24 cellular contexts compared by ENCODE assay signal in the genomic region with DNA sequence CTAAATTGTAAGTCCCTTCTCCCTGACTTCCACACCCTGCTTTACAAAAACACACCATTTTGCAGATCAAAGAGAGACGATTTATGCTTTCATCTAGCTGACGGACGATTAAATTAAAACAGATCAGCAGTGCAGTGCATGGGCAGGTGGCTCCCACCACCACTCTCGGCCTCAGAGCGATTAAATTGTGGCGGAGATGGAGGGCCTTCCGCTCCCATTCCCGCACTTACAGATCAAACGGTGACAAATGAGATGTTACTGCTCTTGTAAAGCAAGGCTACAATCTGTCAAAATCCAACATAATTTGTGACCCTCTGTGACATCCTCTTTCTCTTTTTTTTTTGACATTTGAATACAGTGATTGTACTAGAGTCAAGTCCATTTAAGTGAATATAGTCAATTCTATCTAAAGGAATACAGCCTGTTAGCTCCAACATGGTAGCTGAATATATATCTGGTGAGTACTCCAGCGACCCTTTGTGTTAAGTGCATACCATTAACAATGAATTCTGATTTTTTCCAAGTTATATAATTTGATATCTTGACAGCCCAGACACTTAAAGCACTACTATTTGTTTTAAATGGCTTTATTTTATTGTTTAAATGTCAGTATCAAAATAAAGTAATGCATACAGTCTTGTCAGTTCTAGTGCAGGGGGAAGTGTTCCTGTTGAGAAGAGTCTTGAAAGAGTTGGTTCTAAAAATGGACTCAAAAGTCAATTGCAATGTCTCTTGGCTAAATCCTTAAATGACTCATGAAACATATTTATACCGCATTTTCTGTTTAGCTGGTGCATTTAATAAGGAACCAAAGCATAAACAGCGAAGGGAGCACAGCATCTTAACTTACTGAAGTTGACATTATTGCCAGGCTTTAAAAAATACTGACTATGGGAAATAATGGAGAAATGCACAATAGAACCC.
A peak's percentile ranks its signal among the peaks of the same experiment; 100 is the strongest.
DNase-seq lines count a peak whose midpoint lies in the region; ATAC-seq and TF ChIP-seq lines count a peak whose summit lies in the region.
"Had no signal": no experiment of that assay in that cellular context is flagged by ENCODE, and none has a peak within 500 bp of the region (broad histone marks: within the 10 kb centered on the region; RNA-seq: fewer than 3 reads in every experiment).

No MANE protein-coding gene starts in this region.

- WGBS in mammary epithelial cell (ENCODE audit: low coverage, missing lambda C conversion rate), result 68% methylated on average over 12 of the region's 12 CpGs

- in situ Hi-C loops in gastrocnemius medialis (cut with MboI; ENCODE audit: low sequenced_read_pairs in 4 of 4) (no loop called here), mammary epithelial cell (cut with MboI; ENCODE audit: low sequenced_read_pairs in 2 of 2) (no loop called here)

- no TSS peak for BruUV-seq in mammary epithelial cell (replicated peaks; lab: Mats Ljungman, UMichigan)

- H3K9me3 Mint-ChIP-seq in mesothelial cell of epicardium, result no peaks in the 10 kb centered on the region
- H3K9me3 Mint-ChIP-seq: H9, HFFc6 had no signal

- no peaks in the 10 kb centered on the region for H4K20me1 ChIP-seq in mammary epithelial cell (ENCODE audit: insufficient read depth, low read length)

- no peaks in the 10 kb centered on the region for H3K79me2 ChIP-seq in mammary epithelial cell (ENCODE audit: insufficient read depth, low read length)

- H3K4me3 Mint-ChIP-seq in mesothelial cell of epicardium, result no peak overlapping the region
- H3K4me3 Mint-ChIP-seq: H9, HFFc6 had no signal

- TF ChIP-seq CTCF in mesothelial cell of epicardium (IDR thresholded peaks at IDR 0.05; ENCODE audit: unreplicated experiment), result no peak
- TF ChIP-seq CTCF in gastrocnemius medialis (IDR thresholded peaks at IDR 0.05 in 4 of 5, conservative IDR thresholded peaks at IDR 0.05 in 1 of 5), result no peak
- no peak for TF ChIP-seq CTCF in mammary epithelial cell (conservative IDR thresholded peaks at IDR 0.05 in 1 of 2, IDR thresholded peaks at IDR 0.05 in 1 of 2; ENCODE audit: extremely low read depth in 1 of 2, insufficient read depth in 1 of 2, low read depth in 1 of 2, low read length in 2 of 2)

- peak overlapping the region; percentile 40 to 84 (median 66) for H3K27ac ChIP-seq in gastrocnemius medialis
- H3K27ac ChIP-seq in mammary epithelial cell (ENCODE audit: insufficient read depth, low read depth, low read length), result no peak overlapping the region
- H3K27ac ChIP-seq: A549, GM23248 had no signal

- intact Hi-C loops in gastrocnemius medialis (cut with DNase I; ENCODE audit: low total_unique reads), result loop anchor here (10.0 kb wide), 1 partner anchor 51 kb away; no protein-coding TSS in a partner anchor
- intact Hi-C loops in mammary epithelial cell (cut with micrococcal nuclease), result no loop called here

- no peaks in the 10 kb centered on the region for H3K27me3 ChIP-seq in gastrocnemius medialis
- H3K27me3 ChIP-seq in mammary epithelial cell (ENCODE audit: insufficient read depth, low read length), result no peaks in the 10 kb centered on the region
- H3K27me3 ChIP-seq: BE2C had no signal

- H3K36me3 ChIP-seq in gastrocnemius medialis (no peaks in the 10 kb centered on the region), mammary epithelial cell (ENCODE audit: insufficient read depth, low read length) (no peaks in the 10 kb centered on the region)

- H3K9me3 ChIP-seq in gastrocnemius medialis (no peaks in the 10 kb centered on the region), mammary epithelial cell (replicated peaks; ENCODE audit: insufficient read depth, low read length) (no peaks in the 10 kb centered on the region)
- H3K9me3 ChIP-seq: A549, BE2C, SK-N-SH had no signal

- no peak overlapping the region for H3K9ac ChIP-seq in mammary epithelial cell (ENCODE audit: insufficient read depth, low read length)
- H3K9ac ChIP-seq: GM23248, SK-N-SH had no signal

- H3K4me1 Mint-ChIP-seq in mesothelial cell of epicardium, result peaks cover 48% of the 10 kb centered on the region

- no peak overlapping the region for H3K4me3 ChIP-seq in gastrocnemius medialis
- H3K4me3 ChIP-seq in mammary epithelial cell (replicated peaks in 1 of 3; ENCODE audit: insufficient read depth in 1 of 3, low read depth in 2 of 3, low read length in 3 of 3), result no peak overlapping the region
- H3K4me3 ChIP-seq: A549, GM23248 had no signal

- no peak overlapping the region for H2AFZ ChIP-seq in mammary epithelial cell (ENCODE audit: low read depth, low read length)
- H2AFZ ChIP-seq: GM23248 had no signal

- CTCF ChIA-PET in mammary epithelial cell (lab: Charles Lee; ENCODE audit: low non-redundant PET), result no interaction called here

- no peak overlapping the region for H3K4me2 ChIP-seq in mammary epithelial cell (ENCODE audit: insufficient read depth, low read depth, low read length)
- H3K4me2 ChIP-seq: A549, SK-N-SH had no signal

- no peak for TF ChIP-seq POLR2A in gastrocnemius medialis (IDR thresholded peaks at IDR 0.05)

- no peaks in the 10 kb centered on the region for H3K36me3 Mint-ChIP-seq in mesothelial cell of epicardium

- H3K4me1 ChIP-seq in gastrocnemius medialis (peaks cover 19 to 38% of the 10 kb centered on the region in 2 donors), mammary epithelial cell (ENCODE audit: insufficient read depth, low read length) (no peaks in the 10 kb centered on the region)
- H3K4me1 ChIP-seq: A549 had no signal

- H3K27ac Mint-ChIP-seq in mesothelial cell of epicardium, result peak overlapping the region; percentile 57
- H3K27ac Mint-ChIP-seq: H9, HFFc6 had no signal

- dilution Hi-C loops in mammary epithelial cell (cut with HindIII; ENCODE audit: low sequenced_read_pairs), result no loop called here

- ATAC-seq in gastrocnemius medialis (peak; percentile 71 to 94), HG03460 (IDR thresholded peaks at IDR 0.05; ENCODE audit: unreplicated experiment) (no peak)
- ATAC-seq: A549, Right ventricle myocardium inferior had no signal

- no peaks in the 10 kb centered on the region for H3K27me3 Mint-ChIP-seq in mesothelial cell of epicardium (ENCODE audit: low read depth)

- DNase-seq in SIG-M5 treated with dmso at 0.1 percent for 504 hours (lab: John Stamatoyannopoulos, UW; ENCODE audit: unreplicated experiment) (peak; percentile 42), SIG-M5 (lab: John Stamatoyannopoulos, UW) (no peak), NCI-H2227 treated with DMSO at 0.1 percent for 48 hours (lab: John Stamatoyannopoulos, UW) (peak; percentile 92), mesothelial cell of epicardium (ENCODE audit: low spot score in 2 of 2, unreplicated experiment in 2 of 2) (no peak), gastrocnemius medialis (no peak), GM19240 (ENCODE audit: insufficient read length, low spot score) (no peak), mammary epithelial cell (no peak)
- DNase-seq: BE2C, EL, GM23248, H9, HFFc6, Kasumi-1, NCI-H1105, NCI-H146, NCI-H2029, NCI-H2171, NCI-H446, NCI-H526 treated with DMSO at 0.1 percent for 48 hours, OCI-M1, SK-N-SH had no signal

Comparison
In these comparisons a context has a peak if more than half of its experiments do, and no peak if none do; other contexts are left out.
1. DNase-seq: peak in SIG-M5 treated with dmso at 0.1 percent for 504 hours (single experiment) and NCI-H2227 treated with DMSO at 0.1 percent for 48 hours (single experiment); none in SIG-M5 (single experiment), mesothelial cell of epicardium (0 of 2), gastrocnemius medialis (0 of 2), GM19240 (single experiment) and mammary epithelial cell (single experiment).